8 cellular contexts compared by ENCODE assay signal in genomic region chr10:111598433-111599059, GRCh38.
A peak's percentile ranks its signal among the peaks of the same experiment; 100 is the strongest.
DNase-seq lines count a peak whose midpoint lies in the region; ATAC-seq and TF ChIP-seq lines count a peak whose summit lies in the region.

No MANE protein-coding gene starts in this region.

- H3K79me2 ChIP-seq in MM.1S (ENCODE audit: low read length) = no peaks in the 10 kb centered on the region

- H3K27ac ChIP-seq in A673 (ENCODE audit: low read depth, low read length, poor library complexity, severe bottlenecking) = no peak overlapping the region
- H3K27ac ChIP-seq in MM.1S (ENCODE audit: low read length) = no peak overlapping the region
- no peak overlapping the region for H3K27ac ChIP-seq in thoracic aorta

- H3K36me3 Mint-ChIP-seq in HFFc6 (ENCODE audit: low read depth) = no peaks in the 10 kb centered on the region
- no peaks in the 10 kb centered on the region for H3K36me3 Mint-ChIP-seq in activated CD4-positive, alpha-beta T cell treated with anti-CD3 and anti-CD28 coated beads, Interleukin-2, amount 10 ng/mL, durations not matched to agents 24 days and 14 days (ENCODE audit: low read depth)
- no peaks in the 10 kb centered on the region for H3K36me3 Mint-ChIP-seq in naive B cell

- H3K9me3 Mint-ChIP-seq in HFFc6 (peaks cover 19% of the 10 kb centered on the region), naive B cell (no peaks in the 10 kb centered on the region)
- H3K9me3 Mint-ChIP-seq in activated CD4-positive, alpha-beta T cell treated with anti-CD3 and anti-CD28 coated beads, Interleukin-2, amount 10 ng/mL, durations not matched to agents 24 days and 14 days = no peaks in the 10 kb centered on the region

- H3K27me3 Mint-ChIP-seq in HFFc6 (ENCODE audit: insufficient read depth) = no peaks in the 10 kb centered on the region; the same call in none of the 2 replicates
- no peaks in the 10 kb centered on the region for H3K27me3 Mint-ChIP-seq in activated CD4-positive, alpha-beta T cell treated with anti-CD3 and anti-CD28 coated beads, Interleukin-2, amount 10 ng/mL, durations not matched to agents 24 days and 14 days
- peaks cover 6 to 17% (median 10%) of the 10 kb centered on the region in 3 donors for H3K27me3 Mint-ChIP-seq in naive B cell

- no peak overlapping the region for H3K9ac ChIP-seq in MM.1S (ENCODE audit: low read length)

- H3K4me1 ChIP-seq in A673 (ENCODE audit: insufficient read depth, low read length, poor library complexity, severe bottlenecking) (no peaks in the 10 kb centered on the region), MM.1S (ENCODE audit: low read length) (no peaks in the 10 kb centered on the region), thoracic aorta (ENCODE audit: control insufficient read depth in 1 of 2, low read depth in 2 of 2) (no peaks in the 10 kb centered on the region)

- H3K4me1 Mint-ChIP-seq in HFFc6 (ENCODE audit: low read depth) (no peaks in the 10 kb centered on the region), naive B cell (no peaks in the 10 kb centered on the region)
- H3K4me1 Mint-ChIP-seq in activated CD4-positive, alpha-beta T cell treated with anti-CD3 and anti-CD28 coated beads, Interleukin-2, amount 10 ng/mL, durations not matched to agents 24 days and 14 days = no peaks in the 10 kb centered on the region

- H3K4me2 ChIP-seq in MM.1S (ENCODE audit: low read depth, low read length) = no peak overlapping the region

- H3K4me3 Mint-ChIP-seq in HFFc6 (no peak overlapping the region), naive B cell (no peak overlapping the region)
- H3K4me3 Mint-ChIP-seq in activated CD4-positive, alpha-beta T cell treated with anti-CD3 and anti-CD28 coated beads, Interleukin-2, amount 10 ng/mL, durations not matched to agents 24 days and 14 days = no peak overlapping the region

- ATAC-seq in naive B cell (ENCODE audit: low read depth in 2 of 2) (peak in 1 of 2 donors; percentile 37), thoracic aorta (ENCODE audit: insufficient number of reproducible peaks, low FRiP score, low read depth) (no peak)

- no peaks in the 10 kb centered on the region for H4K20me1 ChIP-seq in MM.1S (ENCODE audit: insufficient read depth, low read length)

- no peak overlapping the region for H2AFZ ChIP-seq in MM.1S (ENCODE audit: low read length)

- DNase-seq in A673 (ENCODE audit: low spot score) (peak; percentile 69), GM12864 (ENCODE audit: low read depth) (peak; percentile 34), HFFc6 (peak; percentile 20), MM.1S (peak; percentile 53), epithelial cell of proximal tubule (ENCODE audit: low read depth) (peak; percentile 22), naive B cell (peak; percentile 26), thoracic aorta (ENCODE audit: low spot score) (no peak)
- DNase-seq in activated CD4-positive, alpha-beta T cell treated with anti-CD3 and anti-CD28 coated beads, Interleukin-2, amount 10 ng/mL, durations not matched to agents 24 days and 14 days = peak; percentile 81

- no peak overlapping the region for H3K4me3 ChIP-seq in A673 (ENCODE audit: low read depth, low read length, poor library complexity, severe bottlenecking)
- H3K4me3 ChIP-seq in GM12864 (ENCODE audit: low read depth, low read length) = no peak overlapping the region
- H3K4me3 ChIP-seq in MM.1S (ENCODE audit: low read length) = no peak overlapping the region
- no peak overlapping the region for H3K4me3 ChIP-seq in epithelial cell of proximal tubule (ENCODE audit: low read depth, low read length)
- no peak overlapping the region for H3K4me3 ChIP-seq in thoracic aorta

- no peaks in the 10 kb centered on the region for H3K36me3 ChIP-seq in A673 (ENCODE audit: insufficient read depth, low read length, poor library complexity, severe bottlenecking)
- no peaks in the 10 kb centered on the region for H3K36me3 ChIP-seq in MM.1S (replicated peaks; ENCODE audit: insufficient read depth, low read length)
- H3K36me3 ChIP-seq in thoracic aorta = no peaks in the 10 kb centered on the region

- H3K9me2 ChIP-seq in MM.1S (replicated peaks; ENCODE audit: insufficient read depth, low read length) = no peaks in the 10 kb centered on the region

- TF ChIP-seq CTCF in A673 (conservative IDR thresholded peaks at IDR 0.05; ENCODE audit: low read depth, low read length) = peak; percentile 89
- TF ChIP-seq CTCF in GM12864 (IDR thresholded peaks at IDR 0.05; ENCODE audit: low read depth, low read length, missing control alignments) = peak; percentile 84
- TF ChIP-seq CTCF in HFFc6 (IDR thresholded peaks at IDR 0.05) = peak; percentile 80
- TF ChIP-seq CTCF in MM.1S (IDR thresholded peaks at IDR 0.05; ENCODE audit: low read length) = peak; percentile 78
- TF ChIP-seq CTCF in epithelial cell of proximal tubule (conservative IDR thresholded peaks at IDR 0.05; ENCODE audit: low read depth, low read length) = peak; percentile 86
- peak; percentile 45 for TF ChIP-seq CTCF in thoracic aorta (IDR thresholded peaks at IDR 0.05)

- no peaks in the 10 kb centered on the region for H3F3A ChIP-seq in MM.1S (ENCODE audit: insufficient read depth, low read length)

- H3K27me3 ChIP-seq in A673 (replicated peaks; ENCODE audit: insufficient read depth, low read depth, low read length, poor library complexity) (no peaks in the 10 kb centered on the region), MM.1S (replicated peaks; ENCODE audit: insufficient read depth, low read length) (no peaks in the 10 kb centered on the region), thoracic aorta (replicated peaks; ENCODE audit: insufficient read depth) (no peaks in the 10 kb centered on the region)

- H3K27ac Mint-ChIP-seq in HFFc6 (no peak overlapping the region), naive B cell (no peak overlapping the region)
- H3K27ac Mint-ChIP-seq in activated CD4-positive, alpha-beta T cell treated with anti-CD3 and anti-CD28 coated beads, Interleukin-2, amount 10 ng/mL, durations not matched to agents 24 days and 14 days = no peak overlapping the region

- POLR2A ChIA-PET in A673 (lab: Charles Lee; ENCODE audit: low non-redundant PET) = no interaction called here

- CTCF ChIA-PET in A673 (lab: Charles Lee) = no interaction called here

- intact Hi-C loops in A673 (cut with micrococcal nuclease; ENCODE audit: unreplicated experiment) = loop anchor here (5.0 kb wide), 1 partner anchor 521 kb away; the partner anchor contains the start of gene ADRA2A
- intact Hi-C loops in activated CD4-positive, alpha-beta T cell treated with anti-CD3 and anti-CD28 coated beads, Interleukin-2, amount 10 ng/mL, durations not matched to agents 24 days and 14 days (cut with micrococcal nuclease) = loop anchor here (5.0 to 10.0 kb wide), 2 partner anchors 851 to 984 kb away; no protein-coding TSS in a partner anchor

- no peaks in the 10 kb centered on the region for H3K9me3 ChIP-seq in A673 (ENCODE audit: low read depth, low read length, poor library complexity, severe bottlenecking)
- H3K9me3 ChIP-seq in MM.1S (replicated peaks; ENCODE audit: insufficient read depth, low read length) = no peaks in the 10 kb centered on the region
- H3K9me3 ChIP-seq in thoracic aorta = no peaks in the 10 kb centered on the region

- BruUV-seq in A673 (replicated peaks; lab: Mats Ljungman, UMichigan) = no TSS peak
